Comparison of ENCODE assay signal across 8 cellular contexts in genomic region chr14:68282479-68283377, GRCh38.
DNase-seq lines count a peak whose midpoint lies in the region; ATAC-seq and TF ChIP-seq lines count a peak whose summit lies in the region.

No MANE protein-coding gene starts in this region.

- peak overlapping the region; percentile 86 to 93 for H3K27ac Mint-ChIP-seq in stimulated activated naive CD8-positive, alpha-beta T cell treated with anti-CD3 and anti-CD28 coated beads, Interleukin-15, amount 100 ng/mL, for 72 hours

- no peaks in the 10 kb centered on the region for H3K36me3 ChIP-seq in BE2C
- no peaks in the 10 kb centered on the region for H3K36me3 ChIP-seq in suprapubic skin

- H3K4me1 Mint-ChIP-seq in stimulated activated naive CD8-positive, alpha-beta T cell treated with anti-CD3 and anti-CD28 coated beads, Interleukin-15, amount 100 ng/mL, for 72 hours: peaks cover 87% of the 10 kb centered on the region

- H3K4me3 Mint-ChIP-seq in stimulated activated naive CD8-positive, alpha-beta T cell treated with anti-CD3 and anti-CD28 coated beads, Interleukin-15, amount 100 ng/mL, for 72 hours: peak overlapping the region; percentile 70 to 71

- TF ChIP-seq CTCF in BE2C (IDR thresholded peaks at IDR 0.05; ENCODE audit: low read depth, low read length): no peak
- TF ChIP-seq CTCF in suprapubic skin (IDR thresholded peaks at IDR 0.05): no peak

- H3K9me3 Mint-ChIP-seq in stimulated activated naive CD8-positive, alpha-beta T cell treated with anti-CD3 and anti-CD28 coated beads, Interleukin-15, amount 100 ng/mL, for 72 hours: no peaks in the 10 kb centered on the region

- H3K4me1 ChIP-seq in BE2C: no peaks in the 10 kb centered on the region
- peaks cover 33% of the 10 kb centered on the region for H3K4me1 ChIP-seq in suprapubic skin

- H3K27ac ChIP-seq in suprapubic skin: no peak overlapping the region

- no peaks in the 10 kb centered on the region for H3K27me3 Mint-ChIP-seq in stimulated activated naive CD8-positive, alpha-beta T cell treated with anti-CD3 and anti-CD28 coated beads, Interleukin-15, amount 100 ng/mL, for 72 hours

- TF ChIP-seq EP300 in suprapubic skin (IDR thresholded peaks at IDR 0.05): no peak

- H3K9me3 ChIP-seq in BE2C: no peaks in the 10 kb centered on the region
- no peaks in the 10 kb centered on the region for H3K9me3 ChIP-seq in suprapubic skin

- H3K4me3 ChIP-seq in BE2C (ENCODE audit: low read depth, low read length): no peak overlapping the region
- no peak overlapping the region for H3K4me3 ChIP-seq in suprapubic skin

- peak; percentile 40 for ATAC-seq in HG03354 (IDR thresholded peaks at IDR 0.05; ENCODE audit: poor library complexity, severe bottlenecking, unreplicated experiment)
- peak; percentile 81 for ATAC-seq in stimulated activated naive CD8-positive, alpha-beta T cell treated with anti-CD3 and anti-CD28 coated beads, Interleukin-15, amount 100 ng/mL, for 72 hours

- H3K27me3 ChIP-seq in BE2C (no peaks in the 10 kb centered on the region), suprapubic skin (no peaks in the 10 kb centered on the region)

- no peak for TF ChIP-seq POLR2A in suprapubic skin (IDR thresholded peaks at IDR 0.05)

- peak; percentile 74 for DNase-seq in activated CD8-positive, alpha-beta memory T cell treated with anti-CD3 and anti-CD28 coated beads for 24 hours
- DNase-seq in activated CD8-positive, alpha-beta memory T cell treated with anti-CD3 and anti-CD28 coated beads, Interleukin-2, amount 50 U/mL, for 48 hours: no peak
- DNase-seq in activated T-helper 9 cell treated with anti-CD3 and anti-CD28 coated beads, Interleukin-2, amount 50 U/mL, for 16 hours (ENCODE audit: low read depth): peak; percentile 6
- DNase-seq in stimulated activated naive CD8-positive, alpha-beta T cell treated with anti-CD3 and anti-CD28 coated beads, Interleukin-15, amount 100 ng/mL, for 72 hours: peak; percentile 57 to 66
- DNase-seq in BE2C (no peak), SW480 (ENCODE audit: low spot score) (no peak), suprapubic skin (ENCODE audit: low spot score in 2 of 2) (no peak)

- WGBS in suprapubic skin: 72% methylated on average over 6 of the region's 6 CpGs

Comparison
In these comparisons a context has a peak if more than half of its experiments do, and no peak if none do; other contexts are left out.
1. DNase-seq: peak in activated CD8-positive, alpha-beta memory T cell treated with anti-CD3 and anti-CD28 coated beads for 24 hours (single experiment), activated T-helper 9 cell treated with anti-CD3 and anti-CD28 coated beads, Interleukin-2, amount 50 U/mL, for 16 hours (single experiment) and stimulated activated naive CD8-positive, alpha-beta T cell treated with anti-CD3 and anti-CD28 coated beads, Interleukin-15, amount 100 ng/mL, for 72 hours (2 of 2); none in activated CD8-positive, alpha-beta memory T cell treated with anti-CD3 and anti-CD28 coated beads, Interleukin-2, amount 50 U/mL, for 48 hours (single experiment), BE2C (single experiment), SW480 (single experiment) and suprapubic skin (0 of 2).